ENCODE assay signal across 15 cellular contexts in genomic region chr17:42272576-42272975, GRCh38. TPM values are rescaled to one million over a fixed set of nuclear protein-coding genes. Genes with fewer than 3 reads are reported as not detected.
DNase-seq lines count a peak whose midpoint lies in the region; ATAC-seq and TF ChIP-seq lines count a peak whose summit lies in the region.
"Had no signal": no experiment of that assay in that cellular context is flagged by ENCODE, and none has a peak within 500 bp of the region (broad histone marks: within the 10 kb centered on the region; RNA-seq: fewer than 3 reads in every experiment).

No MANE protein-coding gene starts in this region.

- H3K4me1 Mint-ChIP-seq in activated CD4-positive, alpha-beta T cell treated with anti-CD3 and anti-CD28 coated beads for 36 hours, result peaks cover 67% of the 10 kb centered on the region
- H3K4me1 Mint-ChIP-seq in T-helper 1 cell treated with Interleukin-12 subunit alpha and Interleukin-12 subunit beta and Interleukin-4 antibody, amounts not matched to agents 30 μg/mL and 1 μg/mL, for 36 hours (ENCODE audit: low read depth), result peaks cover 64% of the 10 kb centered on the region
- peaks cover 79% of the 10 kb centered on the region for H3K4me1 Mint-ChIP-seq in central memory CD8-positive, alpha-beta T cell

- H3K27me3 ChIP-seq in gastrocnemius medialis, result no peaks in the 10 kb centered on the region

- peaks cover 46 to 62% of the 10 kb centered on the region in 2 donors for H3K4me1 ChIP-seq in gastrocnemius medialis

- POLR2A ChIA-PET in activated CD4-positive, alpha-beta T cell treated with anti-CD3 and anti-CD28 coated beads for 36 hours (lab: Charles Lee), result no interaction called here

- no peaks in the 10 kb centered on the region for H3K9me3 Mint-ChIP-seq in activated CD4-positive, alpha-beta T cell treated with anti-CD3 and anti-CD28 coated beads for 36 hours (ENCODE audit: low read depth)
- H3K9me3 Mint-ChIP-seq in T-helper 1 cell treated with Interleukin-12 subunit alpha and Interleukin-12 subunit beta and Interleukin-4 antibody, amounts not matched to agents 30 μg/mL and 1 μg/mL, for 36 hours, result no peaks in the 10 kb centered on the region
- no peaks in the 10 kb centered on the region for H3K9me3 Mint-ChIP-seq in central memory CD8-positive, alpha-beta T cell
- H3K9me3 Mint-ChIP-seq: mesothelial cell of epicardium had no signal

- DNase-seq in activated CD4-positive, alpha-beta T cell treated with anti-CD3 and anti-CD28 coated beads for 36 hours, result no peak
- DNase-seq in activated CD4-positive, alpha-beta T cell treated with anti-CD3 and anti-CD28 coated beads for 4 hours, result no peak
- no peak for DNase-seq in central memory CD8-positive, alpha-beta T cell (ENCODE audit: low spot score in 2 of 2)
- DNase-seq in gastrocnemius medialis, result no peak
- DNase-seq in AG20443 (ENCODE audit: low spot score), result no peak
- DNase-seq in hypothalamus (lab: John Stamatoyannopoulos, UW), result no peak
- DNase-seq: aorta, COR-L47, kidney, posterior cingulate gyrus had no signal

- peak overlapping the region; percentile 27 to 90 (median 40) for H3K27ac ChIP-seq in gastrocnemius medialis
- H3K27ac ChIP-seq: 22Rv1, epithelial cell of prostate had no signal

- intact Hi-C loops in activated CD4-positive, alpha-beta T cell treated with anti-CD3 and anti-CD28 coated beads for 36 hours (cut with DNase I, micrococcal nuclease), result no loop called here
- intact Hi-C loops in gastrocnemius medialis (cut with DNase I; ENCODE audit: low total_unique reads), result loop anchor here (5.0 kb wide), 1 partner anchor 35 kb away; no protein-coding TSS in a partner anchor

- H3K36me3 ChIP-seq in gastrocnemius medialis, result no peaks in the 10 kb centered on the region

- no peak for TF ChIP-seq POLR2A in gastrocnemius medialis (IDR thresholded peaks at IDR 0.05)

- no peak overlapping the region for H3K4me3 ChIP-seq in gastrocnemius medialis

- no peak for ATAC-seq in activated CD4-positive, alpha-beta T cell treated with anti-CD3 and anti-CD28 coated beads for 36 hours
- ATAC-seq in central memory CD8-positive, alpha-beta T cell (replicated peaks; ENCODE audit: extremely low read depth, poor library complexity, severe bottlenecking), result peak; percentile 16
- ATAC-seq in gastrocnemius medialis, result no peak
- no peak for ATAC-seq in HG03457 (IDR thresholded peaks at IDR 0.05; ENCODE audit: unreplicated experiment)

- H3K9me3 ChIP-seq in gastrocnemius medialis, result no peaks in the 10 kb centered on the region

- H3K27me3 Mint-ChIP-seq in activated CD4-positive, alpha-beta T cell treated with anti-CD3 and anti-CD28 coated beads for 36 hours, result no peaks in the 10 kb centered on the region
- H3K27me3 Mint-ChIP-seq in T-helper 1 cell treated with Interleukin-12 subunit alpha and Interleukin-12 subunit beta and Interleukin-4 antibody, amounts not matched to agents 30 μg/mL and 1 μg/mL, for 36 hours (ENCODE audit: low read depth), result no peaks in the 10 kb centered on the region
- H3K27me3 Mint-ChIP-seq in central memory CD8-positive, alpha-beta T cell, result no peaks in the 10 kb centered on the region

- TF ChIP-seq CTCF in gastrocnemius medialis (IDR thresholded peaks at IDR 0.05 in 4 of 5, conservative IDR thresholded peaks at IDR 0.05 in 1 of 5), result no peak

- peak overlapping the region; percentile 97 for H3K27ac Mint-ChIP-seq in activated CD4-positive, alpha-beta T cell treated with anti-CD3 and anti-CD28 coated beads for 36 hours
- peak overlapping the region; percentile 88 for H3K27ac Mint-ChIP-seq in T-helper 1 cell treated with Interleukin-12 subunit alpha and Interleukin-12 subunit beta and Interleukin-4 antibody, amounts not matched to agents 30 μg/mL and 1 μg/mL, for 36 hours
- H3K27ac Mint-ChIP-seq in central memory CD8-positive, alpha-beta T cell (ENCODE audit: low read depth), result peak overlapping the region; percentile 98
- H3K27ac Mint-ChIP-seq: mesothelial cell of epicardium had no signal

- in situ Hi-C loops in gastrocnemius medialis (cut with MboI; ENCODE audit: low sequenced_read_pairs in 4 of 4), result no loop called here

- CTCF ChIA-PET in activated CD4-positive, alpha-beta T cell treated with anti-CD3 and anti-CD28 coated beads for 36 hours (lab: Charles Lee), result interaction anchor here (1.1 to 4.3 kb wide), 3 partner anchors 20 to 50 kb away, joined by 6 to 20 read pairs (median 9); no protein-coding TSS in a partner anchor

- peaks cover 44% of the 10 kb centered on the region for H3K36me3 Mint-ChIP-seq in activated CD4-positive, alpha-beta T cell treated with anti-CD3 and anti-CD28 coated beads for 36 hours (ENCODE audit: low read depth)
- peaks cover 12% of the 10 kb centered on the region for H3K36me3 Mint-ChIP-seq in T-helper 1 cell treated with Interleukin-12 subunit alpha and Interleukin-12 subunit beta and Interleukin-4 antibody, amounts not matched to agents 30 μg/mL and 1 μg/mL, for 36 hours (ENCODE audit: low read depth)
- peaks cover 48% of the 10 kb centered on the region for H3K36me3 Mint-ChIP-seq in central memory CD8-positive, alpha-beta T cell (ENCODE audit: insufficient read depth)
- H3K36me3 Mint-ChIP-seq: mesothelial cell of epicardium had no signal

- H3K4me3 Mint-ChIP-seq in activated CD4-positive, alpha-beta T cell treated with anti-CD3 and anti-CD28 coated beads for 36 hours, result peak overlapping the region; percentile 94
- peak overlapping the region; percentile 81 for H3K4me3 Mint-ChIP-seq in T-helper 1 cell treated with Interleukin-12 subunit alpha and Interleukin-12 subunit beta and Interleukin-4 antibody, amounts not matched to agents 30 μg/mL and 1 μg/mL, for 36 hours
- H3K4me3 Mint-ChIP-seq in central memory CD8-positive, alpha-beta T cell, result peak overlapping the region; percentile 89
- H3K4me3 Mint-ChIP-seq: mesothelial cell of epicardium had no signal

RNA-seq across cellular contexts. Expression of gene STAT5B, which starts 3.6 kb away (rescaled TPM):
- total RNA-seq in activated CD4-positive, alpha-beta T cell treated with anti-CD3 and anti-CD28 coated beads for 36 hours, result 100 to 1,000 TPM; 162 to 203 TPM
- total RNA-seq in gastrocnemius medialis, result 100 to 1,000 TPM in 1 of 4 donors, 10 to 100 TPM in 3; 77.3 to 150 (median 80.7) TPM

RNA-seq across cellular contexts. Expression of gene STAT5A, which starts 15.7 kb away (rescaled TPM):
- 100 to 1,000 TPM; 178 to 203 TPM for total RNA-seq in activated CD4-positive, alpha-beta T cell treated with anti-CD3 and anti-CD28 coated beads for 36 hours
- 10 to 100 TPM; 36.0 to 87.0 (median 60.7) TPM for total RNA-seq in gastrocnemius medialis
